In genomic region chr5:135438712-135439111, GRCh38 we compare ENCODE assay signal across 21 cellular contexts. TPM values are rescaled to one million over a fixed set of nuclear protein-coding genes. Genes with fewer than 3 reads are reported as not detected.
DNase-seq lines count a peak whose midpoint lies in the region; ATAC-seq, FAIRE-seq and TF ChIP-seq lines count a peak whose summit lies in the region.
"Had no signal": no experiment of that assay in that cellular context is flagged by ENCODE, and none has a peak within 500 bp of the region (broad histone marks: within the 10 kb centered on the region; RNA-seq: fewer than 3 reads in every experiment).

No MANE protein-coding gene starts in this region.

- H3K36me3 Mint-ChIP-seq in mesothelial cell of epicardium: no peaks in the 10 kb centered on the region

- intact Hi-C loops in stomach (cut with DNase I; ENCODE audit: low total_unique reads): no loop called here

- no peak overlapping the region for H3K4me3 Mint-ChIP-seq in mesothelial cell of epicardium
- H3K4me3 Mint-ChIP-seq: effector memory CD8-positive, alpha-beta T cell had no signal

- H3K9me3 Mint-ChIP-seq in mesothelial cell of epicardium: no peaks in the 10 kb centered on the region
- H3K9me3 Mint-ChIP-seq: effector memory CD8-positive, alpha-beta T cell had no signal

- H3K36me3 ChIP-seq in stomach: no peaks in the 10 kb centered on the region

- peaks cover 3% of the 10 kb centered on the region for H3K27me3 Mint-ChIP-seq in mesothelial cell of epicardium (ENCODE audit: low read depth)

- 77 to 84% (median 78%) methylated on average over 7 of the region's 7 CpGs for WGBS in stomach, 5 donors

- TF ChIP-seq POLR2A in stomach (IDR thresholded peaks at IDR 0.05): no peak

- POLR2A ChIA-PET in RWPE1 (lab: Yijun Ruan, JAX; ENCODE audit: low non-redundant PET): no interaction called here

- TF ChIP-seq EP300 in stomach (IDR thresholded peaks at IDR 0.05): no peak

- H3K9me3 ChIP-seq in stomach: no peaks in the 10 kb centered on the region
- H3K9me3 ChIP-seq: A549 had no signal

- peaks cover 9 to 44% (median 32%) of the 10 kb centered on the region in 4 donors for H3K4me1 ChIP-seq in stomach
- H3K4me1 ChIP-seq: A549 had no signal

- no peak for FAIRE-seq in RCC 7860 (lab: Jason Lieb, UNC)
- FAIRE-seq: A549 had no signal

- TF ChIP-seq CTCF in RWPE1 (conservative IDR thresholded peaks at IDR 0.05; ENCODE audit: low read depth): no peak
- no peak for TF ChIP-seq CTCF in mesothelial cell of epicardium (IDR thresholded peaks at IDR 0.05; ENCODE audit: unreplicated experiment)
- TF ChIP-seq CTCF in stomach (IDR thresholded peaks at IDR 0.05): no peak

- DNase-seq in activated CD8-positive, alpha-beta memory T cell treated with anti-CD3 and anti-CD28 coated beads for 24 hours: peak; percentile 13
- DNase-seq in activated CD8-positive, alpha-beta memory T cell treated with anti-CD3 and anti-CD28 coated beads, Interleukin-2, amount 50 U/mL, for 48 hours: no peak
- DNase-seq in RWPE1 (ENCODE audit: low spot score): no peak
- no peak for DNase-seq in mesothelial cell of epicardium (ENCODE audit: low spot score in 2 of 2, unreplicated experiment in 2 of 2)
- DNase-seq in stomach: no peak
- no peak for DNase-seq in RCC 7860 (ENCODE audit: low spot score)
- no peak for DNase-seq in NCI-H2107 treated with DMSO at 0.1 percent for 48 hours (lab: John Stamatoyannopoulos, UW; ENCODE audit: unreplicated experiment)
- DNase-seq: activated CD4-positive, alpha-beta T cell treated with anti-CD3 and anti-CD28 coated beads for 4 hours; activated naive CD4-positive, alpha-beta T cell treated with Interleukin-2 at 50 U/mL for 16 hours; activated T-cell treated with anti-CD3 and anti-CD28 coated beads, Interleukin-2, amount 50 U/mL, for 1 hour; effector memory CD8-positive, alpha-beta T cell; Karpas-422; NCI-H510A treated with DMSO at 0.1 percent for 48 hours; occipital lobe had no signal

- CTCF ChIA-PET in RWPE1 (lab: Yijun Ruan, JAX): interaction anchor here (0.6 to 2.6 kb wide), 3 partner anchors 10 to 19 kb away, joined by 3 to 8 read pairs (median 3); no protein-coding TSS in a partner anchor

- H3K27ac ChIP-seq in RWPE1 (peak overlapping the region; percentile 30; the same call in 1 of the 2 replicates), stomach (peak overlapping the region in 3 of 5 donors; percentile 26 to 46 (median 43))
- H3K27ac ChIP-seq: A549 had no signal

- H3K4me3 ChIP-seq in stomach: no peak overlapping the region
- H3K4me3 ChIP-seq: A549 had no signal

- H3K4me1 Mint-ChIP-seq in mesothelial cell of epicardium: peaks cover 80% of the 10 kb centered on the region

- H3K27me3 ChIP-seq in stomach: no peaks in the 10 kb centered on the region

- peak overlapping the region; percentile 87 for H3K27ac Mint-ChIP-seq in mesothelial cell of epicardium
- H3K27ac Mint-ChIP-seq: effector memory CD8-positive, alpha-beta T cell had no signal

- ATAC-seq in GM19324 (IDR thresholded peaks at IDR 0.05; ENCODE audit: low FRiP score, unreplicated experiment): no peak
- ATAC-seq: A549; effector memory CD8-positive, alpha-beta T cell had no signal

RNA-seq across cellular contexts. Expression of gene DCANP1, which starts 8.4 kb away (rescaled TPM):
- total RNA-seq in mesothelial cell of epicardium: not detected in 3 replicates
- under 1 TPM in 1 of 5 donors, not detected in 4; 0.55 TPM for total RNA-seq in stomach
- polyA plus RNA-seq in stomach: not detected
- total RNA-seq: cerebellum, HT-29, left ventricle myocardium superior, occipital lobe, sciatic nerve, ureter had no signal
- polyA plus RNA-seq: A549 had no signal

RNA-seq across cellular contexts. Expression of gene TIFAB, which starts 13.4 kb away (rescaled TPM):
- total RNA-seq in mesothelial cell of epicardium (not detected in 3 replicates), stomach (not detected)
- polyA plus RNA-seq in stomach: under 1 TPM in 1 of 3 donors, not detected in 2; 0.08 TPM
- total RNA-seq: cerebellum, HT-29, left ventricle myocardium superior, occipital lobe, ureter had no signal
- polyA plus RNA-seq: A549 had no signal

RNA-seq across cellular contexts. Expression of gene MACROH2A1, which starts 39.7 kb away (rescaled TPM):
- 261 to 276 TPM (median 265 TPM) in 3 replicates for total RNA-seq in mesothelial cell of epicardium
- 100 to 1,000 TPM; 143 to 206 (median 175) TPM for total RNA-seq in stomach
- 100 to 1,000 TPM in 1 of 3 donors, 10 to 100 TPM in 2; 77.1 to 123 (median 85.8) TPM for polyA plus RNA-seq in stomach
